In the genomic region with DNA sequence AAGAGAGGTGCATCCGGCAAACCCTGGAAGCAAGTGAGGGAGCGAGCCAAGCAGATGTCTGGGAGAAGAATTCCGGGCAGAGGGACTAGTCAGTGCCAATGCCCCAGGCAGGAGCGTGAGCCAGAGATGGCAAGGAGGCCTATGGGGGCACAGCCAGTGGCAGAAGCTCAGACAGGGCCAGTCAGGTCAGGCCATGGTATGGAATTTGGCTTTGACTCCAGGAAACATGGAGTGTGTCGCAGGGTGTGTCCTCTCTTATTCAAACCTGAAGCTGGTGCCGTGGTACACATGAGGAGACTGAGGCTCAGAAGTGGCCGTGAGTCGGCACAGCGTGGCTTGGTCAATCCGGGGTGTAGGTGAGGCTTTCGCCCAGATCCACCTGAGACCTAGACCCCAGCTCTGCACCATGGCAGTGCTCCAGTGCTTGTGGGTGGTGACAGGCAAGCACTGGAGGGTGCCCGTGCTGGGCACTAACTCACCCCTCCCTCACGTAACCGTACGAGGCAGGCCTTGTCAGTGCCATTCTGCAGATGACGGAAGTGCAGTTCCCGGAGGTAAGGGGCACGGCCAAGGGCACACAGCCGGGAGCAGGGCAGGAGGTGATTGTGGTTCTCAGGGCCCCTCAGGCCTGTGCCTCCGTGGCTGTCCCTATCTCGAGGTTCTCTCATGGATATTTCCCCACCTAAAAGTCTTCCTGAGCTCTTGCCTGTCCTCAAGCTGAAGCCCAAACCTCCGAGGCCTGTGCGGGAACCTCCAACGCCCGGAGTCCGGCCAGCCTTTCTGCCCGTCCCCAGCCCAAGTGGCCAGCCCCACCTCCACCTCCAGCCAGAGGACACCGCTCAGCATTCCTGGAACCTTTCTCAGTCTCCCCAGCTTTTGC, we compare ENCODE assay signal across 11 cellular contexts. TPM values are rescaled to one million over a fixed set of nuclear protein-coding genes. Genes with fewer than 3 reads are reported as not detected.
DNase-seq lines count a peak whose midpoint lies in the region; ATAC-seq, FAIRE-seq and TF ChIP-seq lines count a peak whose summit lies in the region.
"Had no signal": no experiment of that assay in that cellular context is flagged by ENCODE, and none has a peak within 500 bp of the region (broad histone marks: within the 10 kb centered on the region; RNA-seq: fewer than 3 reads in every experiment).

No MANE protein-coding gene starts in this region.

- H3K4me1 ChIP-seq in PC-9 (replicated peaks; ENCODE audit: insufficient read depth) (no peaks in the 10 kb centered on the region), H1 (replicated peaks in 1 of 4; ENCODE audit: control insufficient read depth in 3 of 4, insufficient read depth in 4 of 4, low read length in 3 of 4) (peaks cover 0 to 7% (median 0%) of the 10 kb centered on the region in 4 experiments; a peak in 2 of 7 replicates)

- no peak overlapping the region for H2BK120ac ChIP-seq in H1 (replicated peaks; ENCODE audit: low read depth, low read length)

- no peak overlapping the region for H2BK5ac ChIP-seq in H1 (ENCODE audit: low read depth, low read length)

- intact Hi-C loops in PC-9 (cut with micrococcal nuclease; ENCODE audit: unreplicated experiment), result no loop called here

- H3K79me1 ChIP-seq in H1 (ENCODE audit: low read depth, low read length), result no peaks in the 10 kb centered on the region

- no peak overlapping the region for H3K9ac ChIP-seq in H1 (replicated peaks in 1 of 4; ENCODE audit: extremely low read depth in 1 of 4, low read depth in 3 of 4, low read length in 3 of 4)

- no peak overlapping the region for H4K8ac ChIP-seq in H1 (ENCODE audit: extremely low read depth, insufficient read depth, low read length)

- 91% methylated on average over 28 of the region's 28 CpGs; no CpG with 5 or more reads in 1 of the 2 experiments for WGBS in H1 (ENCODE audit: extremely low coverage in 1 of 2, insufficient coverage in 1 of 2, insufficient read length in 1 of 2, insufficient replicate concordance in 2 of 2, low coverage in 1 of 2, low lambda C conversion rate in 2 of 2, missing lambda C conversion rate in 1 of 2), 2 experiments

- CTCF ChIA-PET in PC-9 (lab: Charles Lee), result no interaction called here
- CTCF ChIA-PET in H1 (lab: Charles Lee; ENCODE audit: partially characterized antibody), result interaction anchor here (1.0 to 10.7 kb wide), 11 partner anchors 10 to 184 kb away, joined by 3 to 78 read pairs (median 8); partner anchors contain the start of genes MYBPC3 and SPI1

- H3K14ac ChIP-seq in H1 (ENCODE audit: insufficient read length), result no peak overlapping the region

- no peak overlapping the region for H2BK15ac ChIP-seq in H1 (ENCODE audit: low read length)

- no peak overlapping the region for H3K27ac ChIP-seq in PC-9
- no peak overlapping the region for H3K27ac ChIP-seq in H1 (ENCODE audit: low read depth, low read length)
- H3K27ac ChIP-seq in skin epidermis, result peak overlapping the region in 20 of 21 experiments; percentile 55 to 98 (median 89)

- no peak for TF ChIP-seq RAD21 in H1 (IDR thresholded peaks at IDR 0.05 in 1 of 2, conservative IDR thresholded peaks at IDR 0.05 in 1 of 2; ENCODE audit: low read depth in 2 of 2, low read length in 2 of 2)

- TF ChIP-seq CTCF in PC-9 (conservative IDR thresholded peaks at IDR 0.05), result no peak
- no peak for TF ChIP-seq CTCF in H1 (IDR thresholded peaks at IDR 0.05; ENCODE audit: control extremely low read depth in 1 of 3, insufficient read depth in 1 of 3, low read depth in 1 of 3, low read length in 3 of 3)

- H2AK5ac ChIP-seq in H1 (ENCODE audit: low read depth, low read length), result no peak overlapping the region

- POLR2A ChIA-PET in PC-9 (lab: Charles Lee; ENCODE audit: unreplicated experiment) (no interaction called here), H1 (lab: Charles Lee; ENCODE audit: partially characterized antibody) (interaction anchor here (1.4 to 5.4 kb wide), 3 partner anchors 10 to 28 kb away, joined by 4 to 29 read pairs (median 4); no protein-coding TSS in a partner anchor)

- H3K9me2 ChIP-seq in PC-9 (ENCODE audit: insufficient read depth), result no peaks in the 10 kb centered on the region

- H3K27me3 ChIP-seq in PC-9 (ENCODE audit: insufficient read depth, low read depth) (no peaks in the 10 kb centered on the region), H1 (replicated peaks in 1 of 4; ENCODE audit: control insufficient read depth in 3 of 4, extremely low read depth in 1 of 4, insufficient read depth in 3 of 4, low read length in 3 of 4) (no peaks in the 10 kb centered on the region)

- H4K91ac ChIP-seq in H1 (replicated peaks; ENCODE audit: insufficient read length, low read length), result peak overlapping the region; percentile 30

- TF ChIP-seq POLR2A in H1 (IDR thresholded peaks at IDR 0.05; ENCODE audit: control extremely low read depth in 1 of 2, low read depth in 2 of 2, low read length in 2 of 2), result no peak

- no peak overlapping the region for H2BK12ac ChIP-seq in H1 (ENCODE audit: low read depth, low read length)

- H3K4ac ChIP-seq in H1 (replicated peaks; ENCODE audit: insufficient read length, low read depth, low read length), result no peak overlapping the region

- H3K23me2 ChIP-seq in H1 (ENCODE audit: low read depth, low read length), result no peaks in the 10 kb centered on the region

- BruUV-seq in PC-9 (replicated peaks; lab: Mats Ljungman, UMichigan), result no TSS peak

- H4K20me1 ChIP-seq in PC-9 (ENCODE audit: insufficient read depth), result no peaks in the 10 kb centered on the region
- no peaks in the 10 kb centered on the region for H4K20me1 ChIP-seq in H1 (replicated peaks in 1 of 2; ENCODE audit: control insufficient read depth in 1 of 2, insufficient read depth in 2 of 2, low read length in 2 of 2)

- no peak for FAIRE-seq in H1 (lab: Jason Lieb, UNC)
- FAIRE-seq: colon had no signal

- DNase-seq in PC-9 (peak; percentile 31 to 42), H1 (ENCODE audit: low read depth in 1 of 2, low spot score in 2 of 2) (no peak), activated gamma-delta T cell treated with Interleukin-2 at 50 U/mL for 16 hours (no peak)
- DNase-seq: activated naive CD4-positive, alpha-beta T cell treated with anti-CD3 and anti-CD28 coated beads, Interleukin-2, amount 10 ng/mL, durations not matched to agents 7 days and 5 days; foreskin fibroblast; stimulated activated naive CD4-positive, alpha-beta T cell treated with Interleukin-2 at 50 U/mL for 16 hours had no signal

- no peaks in the 10 kb centered on the region for H3K36me3 ChIP-seq in PC-9 (ENCODE audit: low read depth)
- no peaks in the 10 kb centered on the region for H3K36me3 ChIP-seq in H1 (ENCODE audit: control insufficient read depth in 2 of 4, insufficient read depth in 4 of 4, low read length in 3 of 4)

- no peak overlapping the region for H3K18ac ChIP-seq in H1 (ENCODE audit: extremely low read depth, low read length)

- H3K56ac ChIP-seq in H1 (replicated peaks; ENCODE audit: insufficient read length, low read depth, low read length), result no peak overlapping the region

- ATAC-seq in GM21717 (IDR thresholded peaks at IDR 0.05; ENCODE audit: unreplicated experiment), result no peak

- H3K79me2 ChIP-seq in PC-9 (ENCODE audit: low read depth) (no peaks in the 10 kb centered on the region), H1 (ENCODE audit: control insufficient read depth in 1 of 2, insufficient read depth in 2 of 2, low read length in 2 of 2) (no peaks in the 10 kb centered on the region)

- no peaks in the 10 kb centered on the region for H3F3A ChIP-seq in PC-9 (ENCODE audit: insufficient read depth, low read depth)

- H3K4me3 ChIP-seq in PC-9, result no peak overlapping the region
- H3K4me3 ChIP-seq in H1 (ENCODE audit: extremely low read depth in 1 of 4, insufficient read depth in 2 of 4, low read depth in 3 of 4, low read length in 4 of 4), result no peak overlapping the region
- H3K4me3 ChIP-seq in skin epidermis, result no peak overlapping the region

- H2AFZ ChIP-seq in PC-9, result no peak overlapping the region
- H2AFZ ChIP-seq in H1 (ENCODE audit: low read length), result peak overlapping the region; percentile 69; the same call in 1 of the 2 replicates

- no peak for TF ChIP-seq EP300 in H1 (IDR thresholded peaks at IDR 0.05; ENCODE audit: borderline replicate concordance in 1 of 2, low read depth in 2 of 2, low read length in 2 of 2)

- no peak overlapping the region for H2BK20ac ChIP-seq in H1 (ENCODE audit: low read length)

- H3K23ac ChIP-seq in H1 (ENCODE audit: insufficient read length), result no peak overlapping the region

- no peak overlapping the region for H4K5ac ChIP-seq in H1 (ENCODE audit: insufficient read length, low read depth, low read length)

- H3K9me3 ChIP-seq in PC-9 (ENCODE audit: insufficient read depth, low read depth) (no peaks in the 10 kb centered on the region), H1 (ENCODE audit: insufficient read depth in 2 of 2, low read depth in 1 of 2, low read length in 1 of 2) (no peaks in the 10 kb centered on the region)

- H3K4me2 ChIP-seq in PC-9 (no peak overlapping the region), H1 (ENCODE audit: insufficient read depth in 1 of 2, low read depth in 2 of 2, low read length in 2 of 2) (no peak overlapping the region)

RNA-seq across cellular contexts. Expression of gene SPI1, which starts 10.6 kb away (rescaled TPM):
- total RNA-seq in PC-9 (2021), result not detected in 2 replicates
- total RNA-seq in H1 (2021; fragmentation: NEBNext Ultra II Directional; extraction: Animal tissue kit (Norgen Biotek cat#: 25700)), result not detected in 2 replicates
- 0.12 and 0.28 TPM in 2 replicates for polyA plus RNA-seq in H1 (2011; rRNA removed)
- 0.23 TPM for polyA plus RNA-seq in H1 (2011; cell fraction: cytosol; rRNA removed)
- 0.27 TPM for polyA plus RNA-seq in H1 (2011; cell fraction: nucleus; rRNA removed)
- 0.20 to 0.33 TPM in 2 of 4 replicates, not detected in the others for polyA plus RNA-seq in H1 (2012, experiment 1 of 2)
- 0.21 TPM for polyA plus RNA-seq in H1 (2012, experiment 2 of 2)
- polyA plus RNA-seq in H1 (2013, experiment 1 of 2), result 0.14 TPM
- polyA plus RNA-seq in H1 (2013, experiment 2 of 2), result 0.20 TPM
- polyA minus RNA-seq in H1 (2011; rRNA and poly(A)+ RNA removed), result 0.60 TPM in 1 of 2 replicates, not detected in the other
- not detected for polyA minus RNA-seq in H1 (2011; cell fraction: cytosol; rRNA and poly(A)+ RNA removed)
- not detected for polyA minus RNA-seq in H1 (2011; cell fraction: nucleus; rRNA and poly(A)+ RNA removed)
- total RNA-seq: osteocyte had no signal

RNA-seq across cellular contexts. Expression of gene SLC39A13, which starts 19.5 kb away (rescaled TPM):
- total RNA-seq in PC-9 (2021), result 28.8 and 32.3 TPM in 2 replicates
- 20.9 and 23.2 TPM in 2 replicates for total RNA-seq in H1 (2021; fragmentation: NEBNext Ultra II Directional; extraction: Animal tissue kit (Norgen Biotek cat#: 25700))
- polyA plus RNA-seq in H1 (2011; rRNA removed), result 30.0 and 42.9 TPM in 2 replicates
- 37.3 TPM for polyA plus RNA-seq in H1 (2011; cell fraction: cytosol; rRNA removed)
- 134 TPM for polyA plus RNA-seq in H1 (2011; cell fraction: nucleus; rRNA removed)
- 14.8 to 28.7 TPM (median 25.1 TPM) in 4 replicates for polyA plus RNA-seq in H1 (2012, experiment 1 of 2)
- 18.9 TPM for polyA plus RNA-seq in H1 (2012, experiment 2 of 2)
- polyA plus RNA-seq in H1 (2013, experiment 1 of 2), result 19.5 TPM
- 19.1 TPM for polyA plus RNA-seq in H1 (2013, experiment 2 of 2)
- 8.9 and 9.6 TPM in 2 replicates for polyA minus RNA-seq in H1 (2011; rRNA and poly(A)+ RNA removed)
- 10.0 TPM for polyA minus RNA-seq in H1 (2011; cell fraction: cytosol; rRNA and poly(A)+ RNA removed)
- 20.5 TPM for polyA minus RNA-seq in H1 (2011; cell fraction: nucleus; rRNA and poly(A)+ RNA removed)

RNA-seq across cellular contexts. Expression of gene MYBPC3, which starts 36.4 kb away (rescaled TPM):
- not detected in 2 replicates for total RNA-seq in PC-9 (2021)
- total RNA-seq in H1 (2021; fragmentation: NEBNext Ultra II Directional; extraction: Animal tissue kit (Norgen Biotek cat#: 25700)), result not detected in 2 replicates
- polyA plus RNA-seq in H1 (2011; rRNA removed), result 0.02 and 0.05 TPM in 2 replicates
- polyA plus RNA-seq in H1 (2011; cell fraction: cytosol; rRNA removed), result 0.03 TPM
- polyA plus RNA-seq in H1 (2011; cell fraction: nucleus; rRNA removed), result 0.19 TPM
- 0.04 to 0.05 TPM in 2 of 4 replicates, not detected in the others for polyA plus RNA-seq in H1 (2012, experiment 1 of 2)
- polyA plus RNA-seq in H1 (2012, experiment 2 of 2), result not detected
- polyA plus RNA-seq in H1 (2013, experiment 1 of 2), result 0.02 TPM
- under 0.01 TPM for polyA plus RNA-seq in H1 (2013, experiment 2 of 2)
- polyA minus RNA-seq in H1 (2011; rRNA and poly(A)+ RNA removed), result 0.07 TPM in 1 of 2 replicates, not detected in the other
- not detected for polyA minus RNA-seq in H1 (2011; cell fraction: cytosol; rRNA and poly(A)+ RNA removed)
- not detected for polyA minus RNA-seq in H1 (2011; cell fraction: nucleus; rRNA and poly(A)+ RNA removed)
- total RNA-seq: osteocyte had no signal

RNA-seq across cellular contexts. Expression of gene PSMC3, which starts 37.3 kb away (rescaled TPM):
- 160 and 222 TPM in 2 replicates for total RNA-seq in PC-9 (2021)
- 159 and 160 TPM in 2 replicates for total RNA-seq in H1 (2021; fragmentation: NEBNext Ultra II Directional; extraction: Animal tissue kit (Norgen Biotek cat#: 25700))
- 105 and 114 TPM in 2 replicates for polyA plus RNA-seq in H1 (2011; rRNA removed)
- polyA plus RNA-seq in H1 (2011; cell fraction: cytosol; rRNA removed), result 201 TPM
- 110 TPM for polyA plus RNA-seq in H1 (2011; cell fraction: nucleus; rRNA removed)
- 209 to 226 TPM (median 211 TPM) in 4 replicates for polyA plus RNA-seq in H1 (2012, experiment 1 of 2)
- polyA plus RNA-seq in H1 (2012, experiment 2 of 2), result 124 TPM
- 82.6 TPM for polyA plus RNA-seq in H1 (2013, experiment 1 of 2)
- 81.6 TPM for polyA plus RNA-seq in H1 (2013, experiment 2 of 2)
- polyA minus RNA-seq in H1 (2011; rRNA and poly(A)+ RNA removed), result 94.5 and 111 TPM in 2 replicates
- 65.4 TPM for polyA minus RNA-seq in H1 (2011; cell fraction: cytosol; rRNA and poly(A)+ RNA removed)
- polyA minus RNA-seq in H1 (2011; cell fraction: nucleus; rRNA and poly(A)+ RNA removed), result 50.5 TPM

RNA-seq across cellular contexts. Expression of gene RAPSN, which starts 60.0 kb away (rescaled TPM):
- 5.4 and 7.3 TPM in 2 replicates for total RNA-seq in PC-9 (2021)
- 0.34 TPM in 1 of 2 replicates, not detected in the other for total RNA-seq in H1 (2021; fragmentation: NEBNext Ultra II Directional; extraction: Animal tissue kit (Norgen Biotek cat#: 25700))
- polyA plus RNA-seq in H1 (2011; rRNA removed), result 0.05 and 0.06 TPM in 2 replicates
- polyA plus RNA-seq in H1 (2011; cell fraction: cytosol; rRNA removed), result 0.05 TPM
- 0.54 TPM for polyA plus RNA-seq in H1 (2011; cell fraction: nucleus; rRNA removed)
- 0.11 TPM in 1 of 4 replicates, not detected in the others for polyA plus RNA-seq in H1 (2012, experiment 1 of 2)
- not detected for polyA plus RNA-seq in H1 (2012, experiment 2 of 2)
- polyA plus RNA-seq in H1 (2013, experiment 1 of 2), result 0.71 TPM
- polyA plus RNA-seq in H1 (2013, experiment 2 of 2), result 0.29 TPM
- polyA minus RNA-seq in H1 (2011; rRNA and poly(A)+ RNA removed), result not detected in 2 replicates
- not detected for polyA minus RNA-seq in H1 (2011; cell fraction: cytosol; rRNA and poly(A)+ RNA removed)
- 0.60 TPM for polyA minus RNA-seq in H1 (2011; cell fraction: nucleus; rRNA and poly(A)+ RNA removed)
- total RNA-seq: OCI-LY7 had no signal

Comparison
In these comparisons a context has a peak if more than half of its experiments do, and no peak if none do; other contexts are left out.
1. DNase-seq: peak in PC-9 (2 of 2); none in H1 (0 of 2) and activated gamma-delta T cell treated with Interleukin-2 at 50 U/mL for 16 hours (single experiment).
2. H3K27ac ChIP-seq: peak in skin epidermis (20 of 21); none in PC-9 (single experiment) and H1 (single experiment).